Comparison of ENCODE assay signal across 1 cellular context in the genomic region with DNA sequence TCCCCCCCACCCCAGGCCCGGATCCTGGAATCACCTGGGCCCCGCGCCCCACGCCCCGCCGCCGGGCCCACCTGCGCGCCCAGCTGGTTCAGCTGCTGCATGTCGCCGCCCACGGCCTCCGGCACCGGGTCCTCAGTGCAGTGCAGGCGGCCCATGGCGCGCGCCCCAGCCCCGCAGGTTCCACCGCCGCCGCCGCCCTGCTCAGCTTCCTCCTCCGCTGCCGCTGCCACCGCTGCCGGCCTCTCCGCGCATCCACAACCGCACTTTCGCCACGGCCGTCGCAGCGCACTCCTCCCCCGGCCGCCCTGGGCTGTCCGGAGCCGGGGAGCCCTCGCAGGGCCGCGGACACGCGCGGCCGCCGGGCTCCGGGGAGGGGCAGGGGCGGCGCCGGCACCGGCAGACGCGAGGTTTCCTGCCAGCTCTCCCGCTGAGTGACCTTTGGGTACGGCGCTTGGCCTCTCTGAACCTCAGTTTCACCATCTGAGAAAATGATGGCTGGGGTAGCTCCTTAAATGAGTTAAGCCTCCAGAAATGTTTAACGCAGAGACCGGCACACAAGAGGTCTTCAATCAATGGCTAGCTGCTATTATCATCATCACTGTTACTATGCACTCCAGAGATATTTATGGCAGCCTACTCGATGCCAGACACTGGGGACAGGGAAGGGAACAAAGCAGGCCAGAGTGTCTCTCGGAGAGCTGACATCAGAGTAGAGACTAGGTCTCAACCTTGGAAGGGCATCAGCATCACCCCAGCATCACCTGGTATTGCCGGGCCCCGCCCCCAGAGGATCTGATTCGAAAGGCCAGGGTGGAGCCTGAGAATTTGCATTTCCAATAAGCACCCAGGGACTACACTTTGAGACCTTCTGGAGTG.
TF ChIP-seq lines count a peak whose summit lies in the region.

A gene (minus strand): TSS at position 231 of the 876 bp plus-strand sequence. CDS start 76 bp downstream, at position 155.

TF ChIP-seq in HepG2, 621 proteins besides CTCF, POLR2A, EP300 and RAD21 (continued from another document and continues in another):
- TF ChIP-seq RBM39 (IDR thresholded peaks at IDR 0.05; ENCODE audit: low read depth, low read length, poor library complexity, severe bottlenecking) (no peak), TCF7L2 (IDR thresholded peaks at IDR 0.05; ENCODE audit: low read depth, low read length) (no peak), KLF11 (CRISPR knock-in tag; IDR thresholded peaks at IDR 0.05) (no peak; the same call in 1 of the 2 replicates), MED1 (CRISPR knock-in tag; IDR thresholded peaks at IDR 0.05) (peak; percentile 46), GABPB1 (CRISPR knock-in tag; IDR thresholded peaks at IDR 0.05) (peak; percentile 80), HMGA1 (CRISPR knock-in tag; conservative IDR thresholded peaks at IDR 0.05) (no peak), FOXA1 (IDR thresholded peaks at IDR 0.05) (no peak), FOXA1 (CRISPR knock-in tag; IDR thresholded peaks at IDR 0.05) (no peak), MTA1 (CRISPR knock-in tag; IDR thresholded peaks at IDR 0.05; ENCODE audit: borderline replicate concordance) (peak; percentile 82; the same call in 1 of the 2 replicates), FOSL2 (CRISPR knock-in tag; IDR thresholded peaks at IDR 0.05) (peak; percentile 5; the same call in 1 of the 2 replicates), PITX1 (CRISPR knock-in tag; IDR thresholded peaks at IDR 0.05) (0 out of 2 replicates have a peak, but pooled peaks have one; percentile 10), MYC (CRISPR knock-in tag; IDR thresholded peaks at IDR 0.05; ENCODE audit: borderline replicate concordance) (peak; percentile 37; the same call in 1 of the 2 replicates), ZNF451 (CRISPR knock-in tag; IDR thresholded peaks at IDR 0.05) (peak; percentile 92), FOXK1 (CRISPR knock-in tag; IDR thresholded peaks at IDR 0.05; ENCODE audit: borderline replicate concordance, low read depth) (no peak), HNRNPL (IDR thresholded peaks at IDR 0.05; ENCODE audit: low read depth, low read length) (no peak), ZNF839 (CRISPR knock-in tag; IDR thresholded peaks at IDR 0.05; ENCODE audit: borderline replicate concordance) (peak; percentile 81; the same call in 1 of the 2 replicates), NFIC (IDR thresholded peaks at IDR 0.05; ENCODE audit: low read length) (no peak), ZKSCAN8 (CRISPR knock-in tag; IDR thresholded peaks at IDR 0.05; ENCODE audit: borderline replicate concordance) (peak; percentile 26; the same call in 1 of the 2 replicates), ZNF562 (CRISPR knock-in tag; IDR thresholded peaks at IDR 0.05; ENCODE audit: borderline replicate concordance) (no peak), KDM4B (CRISPR knock-in tag; IDR thresholded peaks at IDR 0.05) (no peak; the same call in 1 of the 2 replicates), CENPX (CRISPR knock-in tag; IDR thresholded peaks at IDR 0.05) (no peak), GABPA (IDR thresholded peaks at IDR 0.05; ENCODE audit: low read depth, low read length) (no peak), GABPA (CRISPR knock-in tag; IDR thresholded peaks at IDR 0.05; ENCODE audit: low read depth) (no peak), GATAD1 (CRISPR knock-in tag; IDR thresholded peaks at IDR 0.05) (peak; percentile 86), POGZ (CRISPR knock-in tag; IDR thresholded peaks at IDR 0.05) (no peak), ZFP1 (CRISPR knock-in tag; IDR thresholded peaks at IDR 0.05) (peak; percentile 22; the same call in 1 of the 2 replicates), ARID2 (CRISPR knock-in tag; IDR thresholded peaks at IDR 0.05; ENCODE audit: borderline replicate concordance) (no peak), ATF1 (CRISPR knock-in tag; IDR thresholded peaks at IDR 0.05) (no peak), NFIB (CRISPR knock-in tag; IDR thresholded peaks at IDR 0.05; ENCODE audit: borderline replicate concordance) (no peak), MXI1 (IDR thresholded peaks at IDR 0.05; ENCODE audit: borderline replicate concordance, low read depth, low read length) (no peak), SALL2 (CRISPR knock-in tag; IDR thresholded peaks at IDR 0.05) (peak; percentile 90; the same call in 1 of the 2 replicates), TOE1 (CRISPR knock-in tag; IDR thresholded peaks at IDR 0.05) (no peak; the same call in 1 of the 2 replicates), ZNF329 (CRISPR knock-in tag; IDR thresholded peaks at IDR 0.05; ENCODE audit: low read depth) (no peak)
- TF ChIP-seq, protein P1, sequence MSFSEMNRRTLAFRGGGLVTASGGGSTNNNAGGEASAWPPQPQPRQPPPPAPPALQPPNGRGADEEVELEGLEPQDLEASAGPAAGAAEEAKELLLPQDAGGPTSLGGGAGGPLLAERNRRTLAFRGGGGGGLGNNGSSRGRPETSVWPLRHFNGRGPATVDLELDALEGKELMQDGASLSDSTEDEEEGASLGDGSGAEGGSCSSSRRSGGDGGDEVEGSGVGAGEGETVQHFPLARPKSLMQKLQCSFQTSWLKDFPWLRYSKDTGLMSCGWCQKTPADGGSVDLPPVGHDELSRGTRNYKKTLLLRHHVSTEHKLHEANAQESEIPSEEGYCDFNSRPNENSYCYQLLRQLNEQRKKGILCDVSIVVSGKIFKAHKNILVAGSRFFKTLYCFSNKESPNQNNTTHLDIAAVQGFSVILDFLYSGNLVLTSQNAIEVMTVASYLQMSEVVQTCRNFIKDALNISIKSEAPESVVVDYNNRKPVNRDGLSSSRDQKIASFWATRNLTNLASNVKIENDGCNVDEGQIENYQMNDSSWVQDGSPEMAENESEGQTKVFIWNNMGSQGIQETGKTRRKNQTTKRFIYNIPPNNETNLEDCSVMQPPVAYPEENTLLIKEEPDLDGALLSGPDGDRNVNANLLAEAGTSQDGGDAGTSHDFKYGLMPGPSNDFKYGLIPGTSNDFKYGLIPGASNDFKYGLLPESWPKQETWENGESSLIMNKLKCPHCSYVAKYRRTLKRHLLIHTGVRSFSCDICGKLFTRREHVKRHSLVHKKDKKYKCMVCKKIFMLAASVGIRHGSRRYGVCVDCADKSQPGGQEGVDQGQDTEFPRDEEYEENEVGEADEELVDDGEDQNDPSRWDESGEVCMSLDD (CRISPR knock-in tag; IDR thresholded peaks at IDR 0.05; ENCODE audit: borderline replicate concordance) = 0 out of 2 replicates have a peak, but pooled peaks have one; percentile 3
- TF ChIP-seq, protein P2, sequence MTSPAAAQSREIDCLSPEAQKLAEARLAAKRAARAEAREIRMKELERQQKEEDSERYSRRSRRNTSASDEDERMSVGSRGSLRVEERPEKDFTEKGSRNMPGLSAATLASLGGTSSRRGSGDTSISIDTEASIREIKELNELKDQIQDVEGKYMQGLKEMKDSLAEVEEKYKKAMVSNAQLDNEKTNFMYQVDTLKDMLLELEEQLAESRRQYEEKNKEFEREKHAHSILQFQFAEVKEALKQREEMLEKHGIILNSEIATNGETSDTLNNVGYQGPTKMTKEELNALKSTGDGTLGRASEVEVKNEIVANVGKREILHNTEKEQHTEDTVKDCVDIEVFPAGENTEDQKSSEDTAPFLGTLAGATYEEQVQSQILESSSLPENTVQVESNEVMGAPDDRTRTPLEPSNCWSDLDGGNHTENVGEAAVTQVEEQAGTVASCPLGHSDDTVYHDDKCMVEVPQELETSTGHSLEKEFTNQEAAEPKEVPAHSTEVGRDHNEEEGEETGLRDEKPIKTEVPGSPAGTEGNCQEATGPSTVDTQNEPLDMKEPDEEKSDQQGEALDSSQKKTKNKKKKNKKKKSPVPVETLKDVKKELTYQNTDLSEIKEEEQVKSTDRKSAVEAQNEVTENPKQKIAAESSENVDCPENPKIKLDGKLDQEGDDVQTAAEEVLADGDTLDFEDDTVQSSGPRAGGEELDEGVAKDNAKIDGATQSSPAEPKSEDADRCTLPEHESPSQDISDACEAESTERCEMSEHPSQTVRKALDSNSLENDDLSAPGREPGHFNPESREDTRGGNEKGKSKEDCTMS (CRISPR knock-in tag; conservative IDR thresholded peaks at IDR 0.05) = no peak
- TF ChIP-seq, protein P3, sequence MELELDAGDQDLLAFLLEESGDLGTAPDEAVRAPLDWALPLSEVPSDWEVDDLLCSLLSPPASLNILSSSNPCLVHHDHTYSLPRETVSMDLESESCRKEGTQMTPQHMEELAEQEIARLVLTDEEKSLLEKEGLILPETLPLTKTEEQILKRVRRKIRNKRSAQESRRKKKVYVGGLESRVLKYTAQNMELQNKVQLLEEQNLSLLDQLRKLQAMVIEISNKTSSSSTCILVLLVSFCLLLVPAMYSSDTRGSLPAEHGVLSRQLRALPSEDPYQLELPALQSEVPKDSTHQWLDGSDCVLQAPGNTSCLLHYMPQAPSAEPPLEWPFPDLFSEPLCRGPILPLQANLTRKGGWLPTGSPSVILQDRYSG (CRISPR knock-in tag; IDR thresholded peaks at IDR 0.05) = 0 out of 2 replicates have a peak, but pooled peaks have one; percentile 42
- TF ChIP-seq, protein P4, sequence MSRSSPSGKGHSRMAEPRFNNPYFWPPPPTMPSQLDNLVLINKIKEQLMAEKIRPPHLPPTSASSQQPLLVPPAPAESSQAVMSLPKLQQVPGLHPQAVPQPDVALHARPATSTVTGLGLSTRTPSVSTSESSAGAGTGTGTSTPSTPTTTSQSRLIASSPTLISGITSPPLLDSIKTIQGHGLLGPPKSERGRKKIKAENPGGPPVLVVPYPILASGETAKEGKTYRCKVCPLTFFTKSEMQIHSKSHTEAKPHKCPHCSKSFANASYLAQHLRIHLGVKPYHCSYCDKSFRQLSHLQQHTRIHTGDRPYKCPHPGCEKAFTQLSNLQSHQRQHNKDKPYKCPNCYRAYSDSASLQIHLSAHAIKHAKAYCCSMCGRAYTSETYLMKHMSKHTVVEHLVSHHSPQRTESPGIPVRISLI (CRISPR knock-in tag; IDR thresholded peaks at IDR 0.05; ENCODE audit: borderline replicate concordance) = no peak
- TF ChIP-seq, protein P5, sequence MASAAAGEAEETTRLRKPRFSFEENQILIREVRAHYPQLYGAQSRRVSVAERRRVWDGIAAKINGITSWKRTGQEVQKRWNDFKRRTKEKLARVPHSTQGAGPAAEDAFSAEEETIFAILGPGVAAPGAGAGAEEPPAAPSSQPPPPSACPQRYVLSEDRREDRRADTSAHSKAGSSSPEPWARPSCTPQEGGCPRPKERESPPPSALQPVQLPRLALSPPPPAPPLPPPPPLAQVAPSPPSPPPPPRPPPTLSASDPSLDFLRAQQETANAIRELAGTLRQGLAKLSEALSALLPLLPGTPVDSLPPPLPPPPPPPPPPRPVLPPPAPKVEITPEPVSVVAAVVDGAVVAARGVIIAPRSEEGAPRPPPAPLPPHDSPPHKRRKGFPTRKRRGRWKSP (CRISPR knock-in tag; IDR thresholded peaks at IDR 0.05) = no peak
- TF ChIP-seq, protein P6, sequence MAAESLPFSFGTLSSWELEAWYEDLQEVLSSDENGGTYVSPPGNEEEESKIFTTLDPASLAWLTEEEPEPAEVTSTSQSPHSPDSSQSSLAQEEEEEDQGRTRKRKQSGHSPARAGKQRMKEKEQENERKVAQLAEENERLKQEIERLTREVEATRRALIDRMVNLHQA (CRISPR knock-in tag; IDR thresholded peaks at IDR 0.05) = no peak
- TF ChIP-seq, protein P7, sequence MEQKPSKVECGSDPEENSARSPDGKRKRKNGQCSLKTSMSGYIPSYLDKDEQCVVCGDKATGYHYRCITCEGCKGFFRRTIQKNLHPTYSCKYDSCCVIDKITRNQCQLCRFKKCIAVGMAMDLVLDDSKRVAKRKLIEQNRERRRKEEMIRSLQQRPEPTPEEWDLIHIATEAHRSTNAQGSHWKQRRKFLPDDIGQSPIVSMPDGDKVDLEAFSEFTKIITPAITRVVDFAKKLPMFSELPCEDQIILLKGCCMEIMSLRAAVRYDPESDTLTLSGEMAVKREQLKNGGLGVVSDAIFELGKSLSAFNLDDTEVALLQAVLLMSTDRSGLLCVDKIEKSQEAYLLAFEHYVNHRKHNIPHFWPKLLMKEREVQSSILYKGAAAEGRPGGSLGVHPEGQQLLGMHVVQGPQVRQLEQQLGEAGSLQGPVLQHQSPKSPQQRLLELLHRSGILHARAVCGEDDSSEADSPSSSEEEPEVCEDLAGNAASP (CRISPR knock-in tag; IDR thresholded peaks at IDR 0.05; ENCODE audit: borderline replicate concordance) = no peak
- TF ChIP-seq, protein P8, sequence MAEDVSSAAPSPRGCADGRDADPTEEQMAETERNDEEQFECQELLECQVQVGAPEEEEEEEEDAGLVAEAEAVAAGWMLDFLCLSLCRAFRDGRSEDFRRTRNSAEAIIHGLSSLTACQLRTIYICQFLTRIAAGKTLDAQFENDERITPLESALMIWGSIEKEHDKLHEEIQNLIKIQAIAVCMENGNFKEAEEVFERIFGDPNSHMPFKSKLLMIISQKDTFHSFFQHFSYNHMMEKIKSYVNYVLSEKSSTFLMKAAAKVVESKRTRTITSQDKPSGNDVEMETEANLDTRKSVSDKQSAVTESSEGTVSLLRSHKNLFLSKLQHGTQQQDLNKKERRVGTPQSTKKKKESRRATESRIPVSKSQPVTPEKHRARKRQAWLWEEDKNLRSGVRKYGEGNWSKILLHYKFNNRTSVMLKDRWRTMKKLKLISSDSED (CRISPR knock-in tag; IDR thresholded peaks at IDR 0.05) = no peak
- TF ChIP-seq, protein P9, sequence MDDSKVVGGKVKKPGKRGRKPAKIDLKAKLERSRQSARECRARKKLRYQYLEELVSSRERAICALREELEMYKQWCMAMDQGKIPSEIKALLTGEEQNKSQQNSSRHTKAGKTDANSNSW (CRISPR knock-in tag; IDR thresholded peaks at IDR 0.05; ENCODE audit: borderline replicate concordance) = no peak
- TF ChIP-seq, protein P10, sequence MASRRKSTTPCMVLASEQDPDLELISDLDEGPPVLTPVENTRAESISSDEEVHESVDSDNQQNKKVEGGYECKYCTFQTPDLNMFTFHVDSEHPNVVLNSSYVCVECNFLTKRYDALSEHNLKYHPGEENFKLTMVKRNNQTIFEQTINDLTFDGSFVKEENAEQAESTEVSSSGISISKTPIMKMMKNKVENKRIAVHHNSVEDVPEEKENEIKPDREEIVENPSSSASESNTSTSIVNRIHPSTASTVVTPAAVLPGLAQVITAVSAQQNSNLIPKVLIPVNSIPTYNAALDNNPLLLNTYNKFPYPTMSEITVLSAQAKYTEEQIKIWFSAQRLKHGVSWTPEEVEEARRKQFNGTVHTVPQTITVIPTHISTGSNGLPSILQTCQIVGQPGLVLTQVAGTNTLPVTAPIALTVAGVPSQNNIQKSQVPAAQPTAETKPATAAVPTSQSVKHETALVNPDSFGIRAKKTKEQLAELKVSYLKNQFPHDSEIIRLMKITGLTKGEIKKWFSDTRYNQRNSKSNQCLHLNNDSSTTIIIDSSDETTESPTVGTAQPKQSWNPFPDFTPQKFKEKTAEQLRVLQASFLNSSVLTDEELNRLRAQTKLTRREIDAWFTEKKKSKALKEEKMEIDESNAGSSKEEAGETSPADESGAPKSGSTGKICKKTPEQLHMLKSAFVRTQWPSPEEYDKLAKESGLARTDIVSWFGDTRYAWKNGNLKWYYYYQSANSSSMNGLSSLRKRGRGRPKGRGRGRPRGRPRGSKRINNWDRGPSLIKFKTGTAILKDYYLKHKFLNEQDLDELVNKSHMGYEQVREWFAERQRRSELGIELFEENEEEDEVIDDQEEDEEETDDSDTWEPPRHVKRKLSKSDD (CRISPR knock-in tag; IDR thresholded peaks at IDR 0.05; ENCODE audit: low read depth) = peak; percentile 27; the same call in 1 of the 2 replicates
- TF ChIP-seq, protein P11, sequence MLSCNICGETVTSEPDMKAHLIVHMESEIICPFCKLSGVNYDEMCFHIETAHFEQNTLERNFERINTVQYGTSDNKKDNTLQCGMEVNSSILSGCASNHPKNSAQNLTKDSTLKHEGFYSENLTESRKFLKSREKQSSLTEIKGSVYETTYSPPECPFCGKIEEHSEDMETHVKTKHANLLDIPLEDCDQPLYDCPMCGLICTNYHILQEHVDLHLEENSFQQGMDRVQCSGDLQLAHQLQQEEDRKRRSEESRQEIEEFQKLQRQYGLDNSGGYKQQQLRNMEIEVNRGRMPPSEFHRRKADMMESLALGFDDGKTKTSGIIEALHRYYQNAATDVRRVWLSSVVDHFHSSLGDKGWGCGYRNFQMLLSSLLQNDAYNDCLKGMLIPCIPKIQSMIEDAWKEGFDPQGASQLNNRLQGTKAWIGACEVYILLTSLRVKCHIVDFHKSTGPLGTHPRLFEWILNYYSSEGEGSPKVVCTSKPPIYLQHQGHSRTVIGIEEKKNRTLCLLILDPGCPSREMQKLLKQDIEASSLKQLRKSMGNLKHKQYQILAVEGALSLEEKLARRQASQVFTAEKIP (CRISPR knock-in tag; IDR thresholded peaks at IDR 0.05; ENCODE audit: borderline replicate concordance) = no peak
